In the genomic region with DNA sequence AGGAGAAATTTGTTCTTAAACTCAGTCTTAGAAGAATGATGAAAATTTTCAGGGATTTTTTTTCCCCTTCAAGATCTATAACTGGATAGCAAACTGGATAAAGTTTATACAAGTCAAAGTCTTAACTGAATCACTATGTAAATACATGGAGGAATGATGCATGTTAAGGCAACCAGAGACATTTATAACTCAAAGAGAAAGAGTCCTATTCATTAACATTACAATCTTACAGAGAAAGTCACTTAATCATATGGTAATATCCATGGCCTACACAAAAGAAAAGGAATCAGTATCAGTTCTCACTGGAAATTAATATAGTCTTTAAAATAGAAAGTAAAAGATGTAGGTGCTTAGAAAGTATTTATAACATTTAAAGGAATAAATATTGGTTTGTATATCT, we compare ENCODE assay signal across 19 cellular contexts.
DNase-seq lines count a peak whose midpoint lies in the region; ATAC-seq and TF ChIP-seq lines count a peak whose summit lies in the region.
"Had no signal": no experiment of that assay in that cellular context is flagged by ENCODE, and none has a peak within 500 bp of the region (broad histone marks: within the 10 kb centered on the region; RNA-seq: fewer than 3 reads in every experiment).

No MANE protein-coding gene starts in this region.

- H3K9me2 ChIP-seq in PC-3 (replicated peaks; ENCODE audit: low read length) = no peaks in the 10 kb centered on the region

- H3K4me3 ChIP-seq in PC-3 (ENCODE audit: low read length) (no peak overlapping the region), iPS-15b (ENCODE audit: low read depth, low read length) (peak overlapping the region; percentile 13)
- H3K4me3 ChIP-seq: A549 had no signal

- no peak overlapping the region for H4K91ac ChIP-seq in H9 (ENCODE audit: insufficient read length, low read depth, low read length)

- H4K8ac ChIP-seq in H9 (replicated peaks; ENCODE audit: insufficient read length, low read depth, low read length) = no peak overlapping the region

- no peak overlapping the region for H2BK120ac ChIP-seq in H9 (ENCODE audit: low read depth, low read length, poor library complexity, severe bottlenecking)

- TF ChIP-seq CTCF in H9 (conservative IDR thresholded peaks at IDR 0.05) = no peak
- TF ChIP-seq CTCF in PC-3 (conservative IDR thresholded peaks at IDR 0.05; ENCODE audit: low read depth, low read length) = no peak
- no peak for TF ChIP-seq CTCF in GM10266 (IDR thresholded peaks at IDR 0.05; ENCODE audit: control insufficient read depth, insufficient read depth, low read depth, missing control alignments)

- no peak overlapping the region for H3K18ac ChIP-seq in H9 (ENCODE audit: insufficient read length, low read depth, low read length)

- H4K20me1 ChIP-seq in H9 (ENCODE audit: control insufficient read depth, insufficient read depth, insufficient read length) = no peaks in the 10 kb centered on the region
- no peaks in the 10 kb centered on the region for H4K20me1 ChIP-seq in PC-3 (ENCODE audit: low read length)

- H3K27me3 ChIP-seq in H9 (ENCODE audit: insufficient read depth, low read length) (no peaks in the 10 kb centered on the region), PC-3 (ENCODE audit: low read length) (no peaks in the 10 kb centered on the region), iPS-15b (ENCODE audit: control insufficient read depth, insufficient read depth, low read length) (no peaks in the 10 kb centered on the region)
- H3K27me3 ChIP-seq: BE2C had no signal

- no peaks in the 10 kb centered on the region for H3K23me2 ChIP-seq in H9 (ENCODE audit: insufficient read length, low read depth, low read length, poor library complexity, severe bottlenecking)

- H3T11ph ChIP-seq in H9 (ENCODE audit: low read length) = no peak overlapping the region

- ATAC-seq in PC-3 (peak; percentile 64), GM21515 (IDR thresholded peaks at IDR 0.05; ENCODE audit: unreplicated experiment) (no peak)
- ATAC-seq in stimulated activated naive CD8-positive, alpha-beta T cell treated with anti-CD3 and anti-CD28 coated beads, Interleukin-15, Interleukin-2, amounts not matched to agents 100 U/mL and 50 U/mL, for 24 hours = no peak
- ATAC-seq: A549, HepG2 had no signal

- no peak overlapping the region for H3K27ac ChIP-seq in H9 (ENCODE audit: insufficient read length, low read depth, low read length)
- no peak overlapping the region for H3K27ac ChIP-seq in PC-3 (ENCODE audit: low read length)
- H3K27ac ChIP-seq: A549, C4-2B had no signal

- CTCF ChIA-PET in PC-3 (lab: Charles Lee) = no interaction called here

- H2BK15ac ChIP-seq in H9 (ENCODE audit: low read depth, low read length) = no peak overlapping the region

- H2AK5ac ChIP-seq in H9 (ENCODE audit: insufficient read length, low read length) = no peak overlapping the region

- no peak overlapping the region for H2BK12ac ChIP-seq in H9 (ENCODE audit: insufficient read length, low read depth, low read length)

- H3K36me3 Mint-ChIP-seq in H9 (ENCODE audit: insufficient read depth in 1 of 3, low read depth in 3 of 3) = peaks cover 32 to 38% (median 36%) of the 10 kb centered on the region in 3 experiments
- H3K36me3 Mint-ChIP-seq: CD4-positive, alpha-beta memory T cell had no signal

- no peak overlapping the region for H2BK5ac ChIP-seq in H9 (ENCODE audit: insufficient read length, low read length)

- H3K14ac ChIP-seq in H9 (ENCODE audit: insufficient read depth, low read length) = no peak overlapping the region

- H3K4me3 Mint-ChIP-seq in H9 = peak overlapping the region; percentile 33 to 99
- H3K4me3 Mint-ChIP-seq: CD4-positive, alpha-beta memory T cell; HFFc6 had no signal

- H3K4me1 ChIP-seq in H9 (ENCODE audit: insufficient read depth, low read length) (peaks cover 4% of the 10 kb centered on the region; the same call in 1 of the 2 replicates), PC-3 (ENCODE audit: insufficient read depth, low read length) (no peaks in the 10 kb centered on the region), iPS-15b (ENCODE audit: control insufficient read depth, insufficient read depth, low read length) (peaks cover 37% of the 10 kb centered on the region)
- H3K4me1 ChIP-seq: A549, BE2C had no signal

- H3K9me3 ChIP-seq in H9 (ENCODE audit: control insufficient read depth, low read depth, low read length) (no peaks in the 10 kb centered on the region), PC-3 (ENCODE audit: low read length) (no peaks in the 10 kb centered on the region), iPS-15b (ENCODE audit: control insufficient read depth, insufficient read depth, low read length) (no peaks in the 10 kb centered on the region)
- H3K9me3 ChIP-seq: A549, BE2C had no signal

- H3K23ac ChIP-seq in H9 (ENCODE audit: insufficient read length, low read depth, low read length) = no peak overlapping the region

- intact Hi-C loops in PC-3 (cut with micrococcal nuclease) = no loop called here

- peaks cover 19% of the 10 kb centered on the region; the same call in 1 of the 2 replicates for H3K79me2 ChIP-seq in H9 (ENCODE audit: insufficient read depth, low read length)
- H3K79me2 ChIP-seq in PC-3 (ENCODE audit: low read length) = no peaks in the 10 kb centered on the region

- H4K5ac ChIP-seq in H9 (ENCODE audit: insufficient read length, low read depth, low read length) = no peak overlapping the region

- H3K4me2 ChIP-seq in H9 (ENCODE audit: insufficient read depth, insufficient read length, low read length) (no peak overlapping the region), PC-3 (ENCODE audit: low read length) (no peak overlapping the region)
- H3K4me2 ChIP-seq: A549 had no signal

- DNase-seq in H9 = no peak
- no peak for DNase-seq in PC-3
- no peak for DNase-seq in HuH-7 (ENCODE audit: low spot score)
- DNase-seq in stimulated activated naive CD8-positive, alpha-beta T cell treated with anti-CD3 and anti-CD28 coated beads, Interleukin-15, Interleukin-2, amounts not matched to agents 100 U/mL and 50 U/mL, for 24 hours = no peak
- DNase-seq in GM10266 (ENCODE audit: extremely low spot score) = no peak
- DNase-seq: BE2C; CD4-positive, alpha-beta memory T cell; COR-L47; DMS153; DMS79 treated with DMSO at 0.1 percent for 48 hours; GF-D8; GOT3; HCEC 1CT; HFFc6 had no signal

- peaks cover 4% of the 10 kb centered on the region in 2 experiments; a peak in 4 of 5 replicates for H3K9me3 Mint-ChIP-seq in H9

- no peak overlapping the region for H2BK20ac ChIP-seq in H9 (ENCODE audit: low read depth, low read length, poor library complexity, severe bottlenecking)

- H3K36me3 ChIP-seq in PC-3 (ENCODE audit: low read depth, low read length) (no peaks in the 10 kb centered on the region), iPS-15b (ENCODE audit: control insufficient read depth, insufficient read depth, low read length) (no peaks in the 10 kb centered on the region)
- H3K36me3 ChIP-seq: BE2C had no signal

- POLR2A ChIA-PET in PC-3 (lab: Charles Lee; ENCODE audit: unreplicated experiment) = no interaction called here

- H3K9ac ChIP-seq in H9 (ENCODE audit: extremely low read depth, insufficient read length, low read length) (no peak overlapping the region), PC-3 (ENCODE audit: low read length) (no peak overlapping the region), iPS-15b (ENCODE audit: low read depth, low read length) (no peak overlapping the region)

- no peak overlapping the region for H3K4ac ChIP-seq in H9 (ENCODE audit: low read depth, low read length)

- no peaks in the 10 kb centered on the region for H3F3A ChIP-seq in PC-3 (ENCODE audit: low read length, unreplicated experiment)

- no TSS peak for BruUV-seq in PC-3 (replicated peaks; lab: Mats Ljungman, UMichigan)

- no peaks in the 10 kb centered on the region for H3K79me1 ChIP-seq in H9 (ENCODE audit: insufficient read depth, low read depth, low read length, poor library complexity, severe bottlenecking)

- H3K27me3 Mint-ChIP-seq in H9 (ENCODE audit: low read depth) = no peaks in the 10 kb centered on the region
- H3K27me3 Mint-ChIP-seq: CD4-positive, alpha-beta memory T cell had no signal

- no peak overlapping the region for H3K56ac ChIP-seq in H9 (ENCODE audit: insufficient read length, low read depth, low read length)

- H3K27ac Mint-ChIP-seq in H9 = peak overlapping the region; percentile 85 to 97 (median 96)
- H3K27ac Mint-ChIP-seq: CD4-positive, alpha-beta memory T cell; HFFc6 had no signal

- H2AFZ ChIP-seq in H9 (ENCODE audit: low read length) (no peak overlapping the region), PC-3 (ENCODE audit: low read length) (no peak overlapping the region)

- peaks cover 63 to 85% of the 10 kb centered on the region in 2 experiments for H3K4me1 Mint-ChIP-seq in H9
- H3K4me1 Mint-ChIP-seq: CD4-positive, alpha-beta memory T cell had no signal
